In genomic region chr3:44861412-44862220, GRCh38 we compare ENCODE assay signal across 8 cellular contexts. TPM values are rescaled to one million over a fixed set of nuclear protein-coding genes. Genes with fewer than 3 reads are reported as not detected.
A peak's percentile ranks its signal among the peaks of the same experiment; 100 is the strongest.
DNase-seq lines count a peak whose midpoint lies in the region; ATAC-seq and TF ChIP-seq lines count a peak whose summit lies in the region.

Gene TMEM42, plus strand, starts transcription at chr3:44861912. Its CDS starts 13 bp downstream, at chr3:44861925.

- H3K4me3 ChIP-seq in HFF-Myc (replicated peaks; ENCODE audit: low read depth, low read length) (peak within 1 kb of the TSS; percentile 66), upper lobe of right lung (peak within 1 kb of the TSS; percentile 75)

- intact Hi-C loops in left cardiac atrium (cut with DNase I), result no loop called here
- intact Hi-C loops in upper lobe of right lung (cut with DNase I), result no loop called here

- no peaks in the 10 kb centered on the region for H3K9me3 ChIP-seq in upper lobe of right lung

- no peaks in the 10 kb centered on the region for H3K9me3 Mint-ChIP-seq in progenitor cell of endocrine pancreas (ENCODE audit: low read depth)

- no peaks in the 10 kb centered on the region for H3K36me3 ChIP-seq in upper lobe of right lung

- peak within 1 kb of the TSS; percentile 80 for H3K4me3 Mint-ChIP-seq in progenitor cell of endocrine pancreas (ENCODE audit: low read depth)

- DNase-seq in HFF-Myc (ENCODE audit: extremely low read depth, low read depth) (peak; percentile 57), NCI-H1048 (lab: John Stamatoyannopoulos, UW) (peak; percentile 74), T-helper 1 cell (peak; percentile 76 to 90 (median 82)), amniotic stem cell (lab: John Stamatoyannopoulos, UW) (peak; percentile 67), left cardiac atrium (peak; percentile 94), progenitor cell of endocrine pancreas (ENCODE audit: low spot score, unreplicated experiment) (peak; percentile 87), upper lobe of right lung (peak; percentile 97)

- no peaks in the 10 kb centered on the region for H3K27me3 ChIP-seq in upper lobe of right lung

- TF ChIP-seq POLR2A in GM10847 (IDR thresholded peaks at IDR 0.05; ENCODE audit: extremely low read depth, insufficient read length), result peak; percentile 78

- H3K27ac ChIP-seq in upper lobe of right lung, result peak within 1 kb of the TSS; percentile 96

- peaks cover 4% of the 10 kb centered on the region for H3K36me3 Mint-ChIP-seq in progenitor cell of endocrine pancreas (ENCODE audit: insufficient read depth)

- peaks cover 6% of the 10 kb centered on the region for H3K4me1 ChIP-seq in upper lobe of right lung

- peak; percentile 98 to 99 for ATAC-seq in left cardiac atrium
- peak; percentile 99 for ATAC-seq in upper lobe of right lung

- TF ChIP-seq CTCF in HFF-Myc (IDR thresholded peaks at IDR 0.05; ENCODE audit: low read depth, low read length, missing control alignments) (peak; percentile 19), progenitor cell of endocrine pancreas (IDR thresholded peaks at IDR 0.05; ENCODE audit: unreplicated experiment) (peak; percentile 47), upper lobe of right lung (IDR thresholded peaks at IDR 0.05) (no peak)

- peak within 1 kb of the TSS; percentile 98 for H3K27ac Mint-ChIP-seq in progenitor cell of endocrine pancreas

- H3K4me1 Mint-ChIP-seq in progenitor cell of endocrine pancreas (ENCODE audit: low read depth), result peaks cover 6% of the 10 kb centered on the region

- H3K27me3 Mint-ChIP-seq in progenitor cell of endocrine pancreas, result no peaks in the 10 kb centered on the region

RNA-seq across cellular contexts. Expression of gene TMEM42, which starts in this region (rescaled TPM):
- 10 to 100 TPM in 1 of 2 donors, 1 to 10 TPM in 1; 7.4 to 10.4 TPM for total RNA-seq in left cardiac atrium
- 13.4 and 13.6 TPM in 2 replicates for total RNA-seq in progenitor cell of endocrine pancreas
- total RNA-seq in upper lobe of right lung, result 14.4 TPM

Comparison
In these comparisons a context has a peak if more than half of its experiments do, and no peak if none do; other contexts are left out.
1. Peak in every context shown above with its lines: DNase-seq, ATAC-seq, H3K4me3 ChIP-seq and H3K27ac ChIP-seq.